Comparison of ENCODE assay signal across 1 cellular context in genomic region chr5:144504929-144505578, GRCh38.
TF ChIP-seq lines count a peak whose summit lies in the region.

No MANE protein-coding gene starts in this region.

TF ChIP-seq in GM23338, 12 proteins besides CTCF, POLR2A, EP300 and RAD21 (continued from another document):
- TF ChIP-seq ZNF462 (CRISPR knock-in tag; IDR thresholded peaks at IDR 0.05) = no peak
- 0 out of 2 replicates have a peak, but pooled peaks have one; percentile 21 for TF ChIP-seq POLR2AphosphoS5 (IDR thresholded peaks at IDR 0.05; ENCODE audit: low read depth)
- TF ChIP-seq NANOG (IDR thresholded peaks at IDR 0.05; ENCODE audit: borderline replicate concordance) = peak; percentile 43; the same call in 1 of the 2 replicates
- TF ChIP-seq JUNB (IDR thresholded peaks at IDR 0.05; ENCODE audit: unreplicated experiment) = no peak
- no peak for TF ChIP-seq EZH2phosphoT487 (IDR thresholded peaks at IDR 0.05; ENCODE audit: unreplicated experiment)
- no peak for TF ChIP-seq CREB1 (CRISPR knock-in tag; IDR thresholded peaks at IDR 0.05; ENCODE audit: low read depth)
- no peak for TF ChIP-seq REST (IDR thresholded peaks at IDR 0.05; ENCODE audit: unreplicated experiment)
